Comparison of ENCODE assay signal across 8 cellular contexts in genomic region chr14:60090864-60091519, GRCh38. TPM values are rescaled to one million over a fixed set of nuclear protein-coding genes. Genes with fewer than 3 reads are reported as not detected.
DNase-seq lines count a peak whose midpoint lies in the region; ATAC-seq and TF ChIP-seq lines count a peak whose summit lies in the region.

No MANE protein-coding gene starts in this region.

- peak overlapping the region; percentile 90 for H3K4me2 ChIP-seq in neural progenitor cell

- no peaks in the 10 kb centered on the region for H3K27me3 Mint-ChIP-seq in activated naive CD4-positive, alpha-beta T cell treated with anti-CD3 and anti-CD28 coated beads, Interleukin-2, amount 50 U/mL, for 24 hours
- no peaks in the 10 kb centered on the region for H3K27me3 Mint-ChIP-seq in neural progenitor cell (ENCODE audit: insufficient read depth, low read depth)

- DNase-seq in AG08396 (ENCODE audit: low spot score) (peak; percentile 60), GM20000 (ENCODE audit: low spot score) (peak; percentile 21), NCI-H526 (lab: John Stamatoyannopoulos, UW) (peak; percentile 51 to 52), glomerular endothelial cell (ENCODE audit: extremely low read depth, low read depth, low spot score) (peak; percentile 36), neural progenitor cell (ENCODE audit: low spot score) (peak; percentile 49)
- no peak for DNase-seq in effector CD4-positive, alpha-beta T cell

- H3K27me3 ChIP-seq in neural progenitor cell = no peaks in the 10 kb centered on the region

- H3K4me3 Mint-ChIP-seq in activated naive CD4-positive, alpha-beta T cell treated with anti-CD3 and anti-CD28 coated beads, Interleukin-2, amount 50 U/mL, for 24 hours = peak overlapping the region; percentile 97
- peak overlapping the region; percentile 96 for H3K4me3 Mint-ChIP-seq in neural progenitor cell

- H3K9me3 Mint-ChIP-seq in activated naive CD4-positive, alpha-beta T cell treated with anti-CD3 and anti-CD28 coated beads, Interleukin-2, amount 50 U/mL, for 24 hours = no peaks in the 10 kb centered on the region
- no peaks in the 10 kb centered on the region for H3K9me3 Mint-ChIP-seq in neural progenitor cell

- H3K36me3 ChIP-seq in neural progenitor cell = no peaks in the 10 kb centered on the region

- peaks cover 12% of the 10 kb centered on the region for H3F3A ChIP-seq in neural progenitor cell (ENCODE audit: low read depth)

- peak overlapping the region; percentile 97 for H3K27ac ChIP-seq in neural progenitor cell

- H3K4me1 ChIP-seq in neural progenitor cell = peaks cover 19% of the 10 kb centered on the region

- H3K9ac ChIP-seq in neural progenitor cell = no peak overlapping the region

- H4K20me1 ChIP-seq in neural progenitor cell (ENCODE audit: low read depth) = peaks cover 27% of the 10 kb centered on the region

- peak overlapping the region; percentile 79 for H2AFZ ChIP-seq in neural progenitor cell (replicated peaks)

- H3K36me3 Mint-ChIP-seq in activated naive CD4-positive, alpha-beta T cell treated with anti-CD3 and anti-CD28 coated beads, Interleukin-2, amount 50 U/mL, for 24 hours = peaks cover 9% of the 10 kb centered on the region
- H3K36me3 Mint-ChIP-seq in neural progenitor cell = peaks cover 9% of the 10 kb centered on the region

- H3K4me1 Mint-ChIP-seq in activated naive CD4-positive, alpha-beta T cell treated with anti-CD3 and anti-CD28 coated beads, Interleukin-2, amount 50 U/mL, for 24 hours = peaks cover 38% of the 10 kb centered on the region
- peaks cover 29% of the 10 kb centered on the region for H3K4me1 Mint-ChIP-seq in neural progenitor cell

- peaks cover 39% of the 10 kb centered on the region for H3K79me2 ChIP-seq in neural progenitor cell (ENCODE audit: low read depth)

- ATAC-seq in GM21576 (IDR thresholded peaks at IDR 0.05; ENCODE audit: unreplicated experiment) = no peak

- peak overlapping the region; percentile 89 for H3K4me3 ChIP-seq in neural progenitor cell

- H3K9me3 ChIP-seq in neural progenitor cell (ENCODE audit: low read depth) = no peaks in the 10 kb centered on the region

- no peak for TF ChIP-seq CTCF in GM20000 (IDR thresholded peaks at IDR 0.05; ENCODE audit: extremely low read depth, missing control alignments)
- no peak for TF ChIP-seq CTCF in neural progenitor cell (IDR thresholded peaks at IDR 0.05)

- H3K27ac Mint-ChIP-seq in activated naive CD4-positive, alpha-beta T cell treated with anti-CD3 and anti-CD28 coated beads, Interleukin-2, amount 50 U/mL, for 24 hours = peak overlapping the region; percentile 97
- H3K27ac Mint-ChIP-seq in neural progenitor cell = peak overlapping the region; percentile 98

RNA-seq across cellular contexts. Expression of gene PCNX4, which starts 0.7 kb away (rescaled TPM):
- 59.7 and 81.8 TPM in 2 replicates for total RNA-seq in glomerular endothelial cell
- total RNA-seq in neural progenitor cell (ENCODE audit: low replicate concordance) = 91.0 and 172 TPM in 2 replicates
